ENCODE assay signal across 18 cellular contexts in the genomic region with DNA sequence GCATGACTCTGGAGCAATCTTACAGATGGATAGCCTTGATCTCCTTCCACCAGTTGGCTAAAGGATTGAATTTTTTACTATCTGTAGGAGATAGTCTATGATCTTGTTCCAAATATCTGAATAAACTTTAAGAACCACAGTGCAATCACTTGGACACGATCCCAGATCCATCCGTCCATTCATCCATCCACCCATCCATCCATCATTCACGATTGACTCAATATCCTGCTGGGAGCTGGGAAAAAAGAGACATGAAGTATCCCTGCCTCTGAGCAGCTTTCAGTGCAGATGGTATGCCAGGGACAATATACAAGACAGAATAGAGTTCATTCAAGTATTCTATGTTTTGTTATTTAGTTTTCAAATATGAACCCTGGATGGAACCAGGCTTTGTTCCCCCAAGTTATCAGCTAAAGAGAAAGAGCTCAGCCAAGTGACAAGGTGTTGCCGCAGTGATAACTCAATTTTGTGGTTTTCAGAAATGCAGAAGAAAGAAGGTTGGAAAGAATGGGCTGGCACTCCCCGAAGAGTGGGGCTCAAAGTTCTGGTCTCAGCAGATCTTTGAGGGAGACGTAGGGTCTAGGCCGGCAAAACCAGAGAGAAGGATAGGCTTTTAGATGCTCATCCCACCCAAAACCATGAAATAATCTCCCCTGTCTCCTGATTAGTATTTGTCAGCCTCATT.
"Had no signal": no experiment of that assay in that cellular context is flagged by ENCODE, and none has a peak within 500 bp of the region (broad histone marks: within the 10 kb centered on the region; RNA-seq: fewer than 3 reads in every experiment).

No MANE protein-coding gene starts in this region.

- DNase-seq: activated CD4-positive, alpha-beta T cell treated with anti-CD3 and anti-CD28 coated beads, Interleukin-2, amount 50 U/mL, for 4 hours; activated CD4-positive, CD25-positive, alpha-beta regulatory T cell treated with anti-CD3 and anti-CD28 coated beads, Interleukin-2, amount 50 U/mL, for 72 hours; activated T-cell treated with anti-CD3 and anti-CD28 coated beads, Interleukin-2, amount 50 U/mL, for 1 hour; amygdala; brain microvascular endothelial cell; cerebellar nuclear complex; dermis blood vessel endothelial cell; erythroblast; kidney; left ventricle myocardium superior; mesendoderm; psoas muscle; stimulated activated CD4-positive, alpha-beta T cell treated with anti-CD3 and anti-CD28 coated beads, Interleukin-12 subunit alpha, Interleukin-12 subunit beta, amount 100 ng/mL, for 4 hours; stimulated activated naive CD4-positive, alpha-beta T cell had no signal

- H3K9me3 Mint-ChIP-seq: activated naive CD4-positive, alpha-beta T cell treated with anti-CD3 and anti-CD28 coated beads, Interleukin-2, amount 50 U/mL, for 72 hours; endodermal cell; nephron had no signal

- H3K27ac Mint-ChIP-seq: activated naive CD4-positive, alpha-beta T cell treated with anti-CD3 and anti-CD28 coated beads, Interleukin-2, amount 50 U/mL, for 72 hours; endodermal cell; nephron; type B pancreatic cell had no signal

- H3K36me3 Mint-ChIP-seq: activated naive CD4-positive, alpha-beta T cell treated with anti-CD3 and anti-CD28 coated beads, Interleukin-2, amount 50 U/mL, for 72 hours; type B pancreatic cell had no signal

- ATAC-seq: activated naive CD4-positive, alpha-beta T cell treated with anti-CD3 and anti-CD28 coated beads, Interleukin-2, amount 50 U/mL, for 72 hours; left ventricle myocardium superior; psoas muscle had no signal

- H3K4me3 Mint-ChIP-seq: endodermal cell, nephron, type B pancreatic cell had no signal

- H3K4me1 Mint-ChIP-seq: nephron had no signal

- H3K27me3 Mint-ChIP-seq: type B pancreatic cell had no signal
